Comparison of ENCODE assay signal across 1 cellular context in the genomic region with DNA sequence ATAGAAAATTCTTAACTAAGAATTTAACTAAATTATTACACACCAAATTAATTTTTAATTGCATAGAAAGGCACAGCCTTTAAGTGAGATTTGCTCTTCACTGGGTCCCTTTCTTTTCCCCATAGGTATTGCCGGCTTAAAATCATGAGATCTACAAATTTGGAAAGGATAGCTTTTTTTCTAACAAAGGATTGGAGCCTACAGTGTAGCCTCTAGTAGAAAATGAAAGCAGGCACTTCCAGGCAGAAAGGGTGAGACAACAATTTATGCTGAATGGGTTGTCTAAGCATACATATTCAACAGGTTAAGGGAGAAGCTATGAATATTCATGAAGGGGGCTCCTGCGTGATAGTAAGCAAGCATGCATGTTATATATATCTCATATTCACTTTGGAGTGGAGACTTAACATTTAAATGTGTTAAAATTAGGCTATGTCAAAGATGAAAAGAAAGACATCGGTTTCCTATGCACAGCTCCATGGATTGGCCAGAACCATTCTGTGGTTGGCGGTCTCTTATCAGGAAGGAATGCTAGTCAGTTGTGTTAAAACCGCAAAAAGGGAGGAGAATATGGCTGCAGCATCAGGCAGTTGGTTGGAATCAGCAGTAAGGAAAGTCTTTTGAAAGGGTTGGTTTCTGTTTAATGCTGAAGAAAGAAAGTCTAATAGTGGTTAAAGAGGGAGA.
A peak's percentile ranks its signal among the peaks of the same experiment; 100 is the strongest.
TF ChIP-seq lines count a peak whose summit lies in the region.

No MANE protein-coding gene starts in this region.

TF ChIP-seq in H1, 55 proteins besides CTCF, POLR2A, EP300 and RAD21:
- no peak for TF ChIP-seq SUZ12 (IDR thresholded peaks at IDR 0.05; ENCODE audit: low read length)
- TF ChIP-seq POU5F1 (IDR thresholded peaks at IDR 0.05; ENCODE audit: low read depth, low read length) = 0 out of 2 replicates have a peak, but pooled peaks have one; percentile 27
- TF ChIP-seq NRF1 (IDR thresholded peaks at IDR 0.05; ENCODE audit: low read depth, low read length) = no peak
TF ChIP-seq in H1: peak in this region for 1.
